23 cellular contexts compared by ENCODE assay signal in genomic region chr2:207688597-207688996, GRCh38. TPM values are rescaled to one million over a fixed set of nuclear protein-coding genes. Genes with fewer than 3 reads are reported as not detected.
DNase-seq lines count a peak whose midpoint lies in the region; ATAC-seq, FAIRE-seq and TF ChIP-seq lines count a peak whose summit lies in the region.
"Had no signal": no experiment of that assay in that cellular context is flagged by ENCODE, and none has a peak within 500 bp of the region (broad histone marks: within the 10 kb centered on the region; RNA-seq: fewer than 3 reads in every experiment).

No MANE protein-coding gene starts in this region.

- no peak for TF ChIP-seq CTCF in astrocyte (IDR thresholded peaks at IDR 0.05; ENCODE audit: insufficient read depth, low read depth, low read length)

- H3K9ac ChIP-seq in astrocyte (ENCODE audit: low read length), result no peak overlapping the region
- H3K9ac ChIP-seq: KMS-11 had no signal

- no peak overlapping the region for H2AFZ ChIP-seq in astrocyte (ENCODE audit: low read depth, low read length)

- H3K4me1 ChIP-seq in astrocyte (ENCODE audit: insufficient read depth, low read length), result peaks cover 10% of the 10 kb centered on the region
- no peaks in the 10 kb centered on the region for H3K4me1 ChIP-seq in CD8-positive, alpha-beta memory T cell (ENCODE audit: insufficient read depth, low read length)

- H3K79me2 ChIP-seq in astrocyte (ENCODE audit: insufficient read depth, low read length), result no peaks in the 10 kb centered on the region

- no peaks in the 10 kb centered on the region for H3K27me3 ChIP-seq in astrocyte (ENCODE audit: insufficient read depth, low read length)
- H3K27me3 ChIP-seq in CD8-positive, alpha-beta memory T cell (ENCODE audit: insufficient read depth, low read length, poor library complexity, severe bottlenecking), result no peaks in the 10 kb centered on the region

- POLR2A ChIA-PET in CD8-positive, alpha-beta memory T cell (lab: Charles Lee), result no interaction called here

- H3K9me3 ChIP-seq in astrocyte (ENCODE audit: insufficient read depth, low read depth, low read length), result no peaks in the 10 kb centered on the region
- H3K9me3 ChIP-seq in CD8-positive, alpha-beta memory T cell (ENCODE audit: low read length), result no peaks in the 10 kb centered on the region

- H3K36me3 ChIP-seq in astrocyte (ENCODE audit: insufficient read depth, low read length), result no peaks in the 10 kb centered on the region
- H3K36me3 ChIP-seq in CD8-positive, alpha-beta memory T cell (ENCODE audit: insufficient read depth, low read length), result no peaks in the 10 kb centered on the region

- no peaks in the 10 kb centered on the region for H3K27me3 Mint-ChIP-seq in stimulated activated naive CD8-positive, alpha-beta T cell treated with anti-CD3 and anti-CD28 coated beads, Interleukin-15, amount 100 ng/mL, for 72 hours
- no peaks in the 10 kb centered on the region for H3K27me3 Mint-ChIP-seq in astrocyte (ENCODE audit: low read depth, unreplicated experiment)
- peaks cover 3 to 6% of the 10 kb centered on the region in 2 donors for H3K27me3 Mint-ChIP-seq in CD8-positive, alpha-beta memory T cell

- no peak overlapping the region for H3K4me2 ChIP-seq in astrocyte (ENCODE audit: low read length)
- H3K4me2 ChIP-seq: KMS-11 had no signal

- peaks cover 12% of the 10 kb centered on the region for H3K4me1 Mint-ChIP-seq in stimulated activated naive CD8-positive, alpha-beta T cell treated with anti-CD3 and anti-CD28 coated beads, Interleukin-15, amount 100 ng/mL, for 72 hours
- H3K4me1 Mint-ChIP-seq in astrocyte (ENCODE audit: low read depth, unreplicated experiment), result peaks cover 8% of the 10 kb centered on the region
- H3K4me1 Mint-ChIP-seq in CD8-positive, alpha-beta memory T cell, result peaks cover 0 to 3% (median 3%) of the 10 kb centered on the region in 3 donors

- H3K4me3 Mint-ChIP-seq in stimulated activated naive CD8-positive, alpha-beta T cell treated with anti-CD3 and anti-CD28 coated beads, Interleukin-15, amount 100 ng/mL, for 72 hours, result no peak overlapping the region
- no peak overlapping the region for H3K4me3 Mint-ChIP-seq in astrocyte (ENCODE audit: unreplicated experiment)
- no peak overlapping the region for H3K4me3 Mint-ChIP-seq in CD8-positive, alpha-beta memory T cell

- FAIRE-seq in astrocyte (lab: Jason Lieb, UNC), result peak; percentile 73
- FAIRE-seq: HepG2 had no signal

- no peaks in the 10 kb centered on the region for H3K9me3 Mint-ChIP-seq in stimulated activated naive CD8-positive, alpha-beta T cell treated with anti-CD3 and anti-CD28 coated beads, Interleukin-15, amount 100 ng/mL, for 72 hours
- H3K9me3 Mint-ChIP-seq in astrocyte (ENCODE audit: unreplicated experiment), result no peaks in the 10 kb centered on the region
- H3K9me3 Mint-ChIP-seq in CD8-positive, alpha-beta memory T cell, result no peaks in the 10 kb centered on the region

- no peak overlapping the region for H3K27ac Mint-ChIP-seq in stimulated activated naive CD8-positive, alpha-beta T cell treated with anti-CD3 and anti-CD28 coated beads, Interleukin-15, amount 100 ng/mL, for 72 hours
- no peak overlapping the region for H3K27ac Mint-ChIP-seq in astrocyte (ENCODE audit: unreplicated experiment)
- no peak overlapping the region for H3K27ac Mint-ChIP-seq in CD8-positive, alpha-beta memory T cell

- no peak overlapping the region for H3K4me3 ChIP-seq in astrocyte (ENCODE audit: insufficient read depth, low read depth, low read length)
- no peak overlapping the region for H3K4me3 ChIP-seq in CD8-positive, alpha-beta memory T cell (ENCODE audit: low read length)

- ATAC-seq in activated CD4-positive, CD25-positive, alpha-beta regulatory T cell treated with anti-CD3 and anti-CD28 coated beads, Interleukin-2, amount 50 U/mL, for 24 hours, result peak; percentile 38 to 60
- ATAC-seq in stimulated activated naive CD8-positive, alpha-beta T cell treated with anti-CD3 and anti-CD28 coated beads, Interleukin-15, Interleukin-2, amounts not matched to agents 100 U/mL and 50 U/mL, for 24 hours, result peak; percentile 55
- no peak for ATAC-seq in stimulated activated naive CD8-positive, alpha-beta T cell treated with anti-CD3 and anti-CD28 coated beads, Interleukin-15, amount 100 ng/mL, for 72 hours
- ATAC-seq: HCT116, HepG2 had no signal

- DNase-seq in activated CD4-positive, CD25-positive, alpha-beta regulatory T cell (lab: John Stamatoyannopoulos, UW), result no peak
- DNase-seq in stimulated activated naive CD8-positive, alpha-beta T cell treated with anti-CD3 and anti-CD28 coated beads, Interleukin-15, Interleukin-2, amounts not matched to agents 100 U/mL and 50 U/mL, for 24 hours, result no peak
- no peak for DNase-seq in stimulated activated naive CD8-positive, alpha-beta T cell treated with anti-CD3 and anti-CD28 coated beads, Interleukin-15, amount 100 ng/mL, for 72 hours
- DNase-seq in astrocyte (ENCODE audit: low read depth) (no peak), NCI-H2081 treated with DMSO at 0.1 percent for 48 hours (lab: John Stamatoyannopoulos, UW) (no peak)
- DNase-seq in CD8-positive, alpha-beta memory T cell, result no peak
- no peak for DNase-seq in central memory CD4-positive, alpha-beta T cell
- DNase-seq: AML-193, DMS79 treated with DMSO at 0.1 percent for 48 hours, GOT3, NCI-H1417, NCI-H187, NCI-H2227 treated with DMSO at 0.1 percent for 48 hours, NCI-H510A treated with DMSO at 0.1 percent for 48 hours, NCI-H774, OCI-M1, Right ventricle myocardium superior had no signal

- H3K36me3 Mint-ChIP-seq in astrocyte (ENCODE audit: low read depth, unreplicated experiment), result no peaks in the 10 kb centered on the region
- no peaks in the 10 kb centered on the region for H3K36me3 Mint-ChIP-seq in CD8-positive, alpha-beta memory T cell

- CTCF ChIA-PET in CD8-positive, alpha-beta memory T cell (lab: Charles Lee), result no interaction called here

- H3K27ac ChIP-seq in astrocyte (ENCODE audit: low read depth, low read length), result no peak overlapping the region
- H3K27ac ChIP-seq in CD8-positive, alpha-beta memory T cell (ENCODE audit: low read depth, low read length), result no peak overlapping the region
- H3K27ac ChIP-seq: 22Rv1, C4-2B, KMS-11 had no signal

- no peaks in the 10 kb centered on the region for H4K20me1 ChIP-seq in astrocyte (ENCODE audit: insufficient read depth, low read length)

RNA-seq across cellular contexts. Expression of gene CCNYL1, which starts 22.8 kb away (rescaled TPM):
- total RNA-seq in astrocyte, result 26.2 and 35.2 TPM in 2 replicates
- 1 to 10 TPM; 6.1 to 7.2 TPM for total RNA-seq in CD8-positive, alpha-beta memory T cell
- 2.0 TPM for polyA plus RNA-seq in CD8-positive, alpha-beta memory T cell
